21 cellular contexts compared by ENCODE assay signal in genomic region chr5:31478901-31479300, GRCh38.
"Had no signal": no experiment of that assay in that cellular context is flagged by ENCODE, and none has a peak within 500 bp of the region (broad histone marks: within the 10 kb centered on the region; RNA-seq: fewer than 3 reads in every experiment).

No MANE protein-coding gene starts in this region.

- H3K9me3 Mint-ChIP-seq: activated CD4-positive, alpha-beta T cell treated with anti-CD3 and anti-CD28 coated beads, Interleukin-2, amount 10 ng/mL, durations not matched to agents 24 days and 14 days; activated naive CD4-positive, alpha-beta T cell treated with anti-CD3 and anti-CD28 coated beads, Interleukin-2, amount 50 U/mL, for 24 hours; natural killer cell treated with Interleukin-12 subunit alpha and Interleukin-12 subunit beta and Interleukin-15 and Interleukin-18, amount 100 ng/mL, for 72 hours had no signal

- H3K4me3 ChIP-seq: esophagus squamous epithelium had no signal

- DNase-seq: activated CD4-positive, alpha-beta T cell treated with anti-CD3 and anti-CD28 coated beads, Interleukin-2, amount 10 ng/mL, durations not matched to agents 24 days and 14 days; activated CD4-positive, CD25-positive, alpha-beta regulatory T cell; activated CD8-positive, alpha-beta memory T cell treated with anti-CD3 and anti-CD28 coated beads, Interleukin-2, amount 50 U/mL, for 4 hours; activated CD8-positive, alpha-beta T cell treated with anti-CD3 and anti-CD28 coated beads, Interleukin-2, amount 10 ng/mL, durations not matched to agents 7 days and 5 days; activated effector memory CD4-positive, alpha-beta T cell treated with anti-CD3 and anti-CD28 coated beads, Interleukin-2, amount 50 U/mL, for 16 hours; activated T-cell treated with anti-CD3 and anti-CD28 coated beads, Interleukin-2, amount 50 U/mL, for 48 hours; amniotic stem cell; caudate nucleus; cortex of kidney; effector CD4-positive, alpha-beta T cell; esophagus squamous epithelium; foreskin fibroblast; glutamatergic neuron; mesendoderm; retina; stimulated activated CD4-positive, alpha-beta T cell treated with anti-CD3 and anti-CD28 coated beads, Interleukin-15, amount 100 ng/mL, for 24 hours; stimulated activated CD4-positive, alpha-beta T cell treated with anti-CD3 and anti-CD28 coated beads, Interleukin-4, amount 100 ng/mL, for 1 hour; stimulated activated naive CD4-positive, alpha-beta T cell treated with Interleukin-2 at 50 U/mL for 16 hours; T-helper 2 cell had no signal

- H3K27ac ChIP-seq: esophagus squamous epithelium had no signal

- ATAC-seq: activated CD8-positive, alpha-beta T cell treated with anti-CD3 and anti-CD28 coated beads, Interleukin-2, amount 10 ng/mL, durations not matched to agents 7 days and 5 days; natural killer cell treated with Interleukin-12 subunit alpha and Interleukin-12 subunit beta and Interleukin-15 and Interleukin-18, amount 100 ng/mL, for 72 hours had no signal

- H3K27me3 Mint-ChIP-seq: activated CD4-positive, alpha-beta T cell treated with anti-CD3 and anti-CD28 coated beads, Interleukin-2, amount 10 ng/mL, durations not matched to agents 24 days and 14 days; activated naive CD4-positive, alpha-beta T cell treated with anti-CD3 and anti-CD28 coated beads, Interleukin-2, amount 50 U/mL, for 24 hours; natural killer cell treated with Interleukin-12 subunit alpha and Interleukin-12 subunit beta and Interleukin-15 and Interleukin-18, amount 100 ng/mL, for 72 hours had no signal

- H3K27ac Mint-ChIP-seq: activated CD4-positive, alpha-beta T cell treated with anti-CD3 and anti-CD28 coated beads, Interleukin-2, amount 10 ng/mL, durations not matched to agents 24 days and 14 days; activated CD8-positive, alpha-beta T cell treated with anti-CD3 and anti-CD28 coated beads, Interleukin-2, amount 10 ng/mL, durations not matched to agents 7 days and 5 days; activated naive CD4-positive, alpha-beta T cell treated with anti-CD3 and anti-CD28 coated beads, Interleukin-2, amount 50 U/mL, for 24 hours; natural killer cell treated with Interleukin-12 subunit alpha and Interleukin-12 subunit beta and Interleukin-15 and Interleukin-18, amount 100 ng/mL, for 72 hours had no signal

- H3K4me1 Mint-ChIP-seq: activated CD4-positive, alpha-beta T cell treated with anti-CD3 and anti-CD28 coated beads, Interleukin-2, amount 10 ng/mL, durations not matched to agents 24 days and 14 days; activated naive CD4-positive, alpha-beta T cell treated with anti-CD3 and anti-CD28 coated beads, Interleukin-2, amount 50 U/mL, for 24 hours had no signal

- H3K4me1 ChIP-seq: esophagus squamous epithelium had no signal

- H3K27me3 ChIP-seq: esophagus squamous epithelium had no signal

- H3K9me3 ChIP-seq: esophagus squamous epithelium had no signal

- H3K4me3 Mint-ChIP-seq: activated CD4-positive, alpha-beta T cell treated with anti-CD3 and anti-CD28 coated beads, Interleukin-2, amount 10 ng/mL, durations not matched to agents 24 days and 14 days; activated CD8-positive, alpha-beta T cell treated with anti-CD3 and anti-CD28 coated beads, Interleukin-2, amount 10 ng/mL, durations not matched to agents 7 days and 5 days; activated naive CD4-positive, alpha-beta T cell treated with anti-CD3 and anti-CD28 coated beads, Interleukin-2, amount 50 U/mL, for 24 hours; natural killer cell treated with Interleukin-12 subunit alpha and Interleukin-12 subunit beta and Interleukin-15 and Interleukin-18, amount 100 ng/mL, for 72 hours had no signal
